Comparison of ENCODE assay signal across 18 cellular contexts in the genomic region with DNA sequence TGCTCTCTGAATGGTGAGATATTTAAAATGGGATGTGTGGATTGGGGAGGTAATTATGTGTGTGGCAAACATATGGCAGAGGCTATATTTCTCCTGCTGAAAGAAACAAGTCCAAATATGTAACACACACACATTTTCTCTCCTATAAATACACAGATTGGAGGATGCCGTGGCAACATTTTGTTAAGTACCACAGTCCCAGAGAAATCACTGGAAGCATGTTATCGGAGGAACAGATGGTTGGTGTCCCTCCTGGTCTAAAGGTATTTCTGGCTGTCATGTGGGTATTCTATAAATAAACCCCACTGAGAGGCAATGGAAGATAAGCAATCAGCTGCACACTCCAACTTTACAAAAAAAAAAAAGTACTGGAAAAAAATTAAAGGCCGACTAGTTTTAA.
A peak's percentile ranks its signal among the peaks of the same experiment; 100 is the strongest.
DNase-seq lines count a peak whose midpoint lies in the region; ATAC-seq and TF ChIP-seq lines count a peak whose summit lies in the region.
"Had no signal": no experiment of that assay in that cellular context is flagged by ENCODE, and none has a peak within 500 bp of the region (broad histone marks: within the 10 kb centered on the region; RNA-seq: fewer than 3 reads in every experiment).

No MANE protein-coding gene starts in this region.

- no peak overlapping the region for H3K27ac ChIP-seq in IMR-90 (ENCODE audit: insufficient read depth, low read length)
- no peak overlapping the region for H3K27ac ChIP-seq in suprapubic skin

- BruUV-seq in IMR-90 (replicated peaks; lab: Mats Ljungman, UMichigan), result no TSS peak

- no peak overlapping the region for H2BK20ac ChIP-seq in IMR-90 (ENCODE audit: low read depth, low read length)

- no peak overlapping the region for H3K56ac ChIP-seq in IMR-90 (ENCODE audit: extremely low read depth, insufficient read depth, low read length)

- no CpG with 5 or more reads among the region's 3 CpGs for WGBS in IMR-90 (ENCODE audit: extremely low coverage in 2 of 2, insufficient read length in 1 of 2), 2 experiments
- 62% methylated on average over 3 of the region's 3 CpGs for WGBS in suprapubic skin

- dilution Hi-C loops in IMR-90 (cut with HindIII; ENCODE audit: low sequenced_read_pairs, unreplicated experiment), result no loop called here

- H3K9me1 ChIP-seq in IMR-90 (ENCODE audit: insufficient read depth, low read length), result no peaks in the 10 kb centered on the region

- H2AK9ac ChIP-seq in IMR-90 (replicated peaks; ENCODE audit: low read depth, low read length, poor library complexity), result no peak overlapping the region

- H3K4me1 Mint-ChIP-seq in natural killer cell, result no peaks in the 10 kb centered on the region

- no peaks in the 10 kb centered on the region for H3K9me3 Mint-ChIP-seq in natural killer cell

- H3K27ac Mint-ChIP-seq in natural killer cell, result no peak overlapping the region
- H3K27ac Mint-ChIP-seq: CD4-positive, CD25-positive, alpha-beta regulatory T cell had no signal

- H3K79me1 ChIP-seq in IMR-90 (ENCODE audit: low read depth in 1 of 2, low read length in 2 of 2), result no peaks in the 10 kb centered on the region

- no peak for TF ChIP-seq EP300 in suprapubic skin (IDR thresholded peaks at IDR 0.05)

- in situ Hi-C loops in IMR-90 (cut with MboI; ENCODE audit: low sequenced_read_pairs), result no loop called here

- TF ChIP-seq CTCF in IMR-90 (conservative IDR thresholded peaks at IDR 0.05; ENCODE audit: low read depth, low read length), result no peak
- TF ChIP-seq CTCF in fibroblast of the aortic adventitia (IDR thresholded peaks at IDR 0.05; ENCODE audit: insufficient read depth, low read length), result no peak
- no peak for TF ChIP-seq CTCF in natural killer cell (IDR thresholded peaks at IDR 0.05)
- no peak for TF ChIP-seq CTCF in suprapubic skin (IDR thresholded peaks at IDR 0.05)

- no peaks in the 10 kb centered on the region; the same call in 1 of the 2 replicates for H3K27me3 ChIP-seq in IMR-90 (ENCODE audit: control insufficient read depth, insufficient read depth, low read length)
- no peaks in the 10 kb centered on the region for H3K27me3 ChIP-seq in suprapubic skin

- no peak overlapping the region for H3K23ac ChIP-seq in IMR-90 (ENCODE audit: low read depth, low read length)

- POLR2A ChIA-PET in IMR-90 (lab: Charles Lee; ENCODE audit: unreplicated experiment), result no interaction called here

- H4K20me1 ChIP-seq in IMR-90 (ENCODE audit: insufficient read depth, low read length), result no peaks in the 10 kb centered on the region

- H3K4me3 ChIP-seq in IMR-90 (ENCODE audit: insufficient read depth, low read depth, low read length) (no peak overlapping the region), fibroblast of the aortic adventitia (ENCODE audit: low read depth, low read length) (no peak overlapping the region), suprapubic skin (no peak overlapping the region)

- no peak overlapping the region for H3K4me3 Mint-ChIP-seq in natural killer cell
- H3K4me3 Mint-ChIP-seq: CD4-positive, CD25-positive, alpha-beta regulatory T cell had no signal

- no peaks in the 10 kb centered on the region for H3K36me3 ChIP-seq in IMR-90 (ENCODE audit: control insufficient read depth, insufficient read depth, low read length)
- no peaks in the 10 kb centered on the region for H3K36me3 ChIP-seq in suprapubic skin

- no peak overlapping the region for H2BK15ac ChIP-seq in IMR-90 (ENCODE audit: low read depth, low read length)

- no peaks in the 10 kb centered on the region for H3K9me3 ChIP-seq in IMR-90 (ENCODE audit: control insufficient read depth, insufficient read depth, low read length)
- no peaks in the 10 kb centered on the region for H3K9me3 ChIP-seq in suprapubic skin

- no peak for ATAC-seq in IMR-90 (ENCODE audit: low read depth)
- no peak for ATAC-seq in natural killer cell
- ATAC-seq in GM18861 (IDR thresholded peaks at IDR 0.05; ENCODE audit: unreplicated experiment), result no peak
- ATAC-seq: HCT116 had no signal

- H3K18ac ChIP-seq in IMR-90 (ENCODE audit: low read depth, low read length), result no peak overlapping the region

- H4K5ac ChIP-seq in IMR-90 (ENCODE audit: low read depth, low read length), result no peak overlapping the region

- no peak overlapping the region for H4K8ac ChIP-seq in IMR-90 (ENCODE audit: low read depth in 2 of 2, low read length in 2 of 2)

- H3K27me3 Mint-ChIP-seq in natural killer cell (ENCODE audit: low read depth in 2 of 2), result peaks cover 5 to 13% of the 10 kb centered on the region in 2 donors
- H3K27me3 Mint-ChIP-seq: CD4-positive, CD25-positive, alpha-beta regulatory T cell had no signal

- no peak overlapping the region for H3K4ac ChIP-seq in IMR-90 (ENCODE audit: low read depth, low read length)

- no peak overlapping the region for H3K9ac ChIP-seq in IMR-90 (ENCODE audit: low read depth, low read length)

- CTCF ChIA-PET in IMR-90 (lab: Yijun Ruan, JAX), result no interaction called here

- no peak overlapping the region for H3K14ac ChIP-seq in IMR-90 (replicated peaks; ENCODE audit: low read depth, low read length)

- no peak overlapping the region for H2AFZ ChIP-seq in IMR-90 (replicated peaks; ENCODE audit: low read length, poor library complexity)

- H2AK5ac ChIP-seq in IMR-90 (ENCODE audit: low read depth, low read length), result no peak overlapping the region

- no peak for TF ChIP-seq POLR2A in IMR-90 (IDR thresholded peaks at IDR 0.05; ENCODE audit: low read depth, low read length)
- TF ChIP-seq POLR2A in suprapubic skin (IDR thresholded peaks at IDR 0.05), result no peak

- no peaks in the 10 kb centered on the region for H3K36me3 Mint-ChIP-seq in natural killer cell
- H3K36me3 Mint-ChIP-seq: CD4-positive, CD25-positive, alpha-beta regulatory T cell had no signal

- H3K4me1 ChIP-seq in IMR-90 (ENCODE audit: control insufficient read depth, insufficient read depth, low read length), result no peaks in the 10 kb centered on the region
- no peaks in the 10 kb centered on the region for H3K4me1 ChIP-seq in suprapubic skin

- H4K91ac ChIP-seq in IMR-90 (ENCODE audit: insufficient read depth, low read depth, low read length), result no peak overlapping the region

- H2BK5ac ChIP-seq in IMR-90 (ENCODE audit: low read depth, low read length, poor library complexity, severe bottlenecking), result no peak overlapping the region

- no peak overlapping the region for H2BK120ac ChIP-seq in IMR-90 (ENCODE audit: low read depth, low read length)

- intact Hi-C loops in IMR-90 (cut with micrococcal nuclease), result no loop called here
- intact Hi-C loops in natural killer cell (cut with micrococcal nuclease), result no loop called here

- H3K4me2 ChIP-seq in IMR-90 (ENCODE audit: low read depth, low read length), result no peak overlapping the region

- DNase-seq in IMR-90 (peak; percentile 8), NCI-H1694 treated with DMSO at 0.1 percent for 48 hours (lab: John Stamatoyannopoulos, UW) (peak; percentile 13), fibroblast of the aortic adventitia (ENCODE audit: low read depth) (peak; percentile 12), myocyte (ENCODE audit: low read depth) (peak; percentile 75), natural killer cell (no peak), suprapubic skin (ENCODE audit: low spot score in 2 of 2) (no peak)
- DNase-seq: CD4-positive, CD25-positive, alpha-beta regulatory T cell; COR-L47; DND-41; KG1; NCI-H1092; NCI-H1436; NCI-H2029; NCI-H226; NCI-H510A treated with DMSO at 0.1 percent for 48 hours; SHP77 had no signal

- TF ChIP-seq RAD21 in IMR-90 (IDR thresholded peaks at IDR 0.05; ENCODE audit: low read length), result no peak

TF ChIP-seq in IMR-90, 13 proteins besides CTCF, POLR2A, EP300 and RAD21:
- TF ChIP-seq BHLHE40 (IDR thresholded peaks at IDR 0.05; ENCODE audit: low read depth, low read length), result no peak

Comparison
In these comparisons a context has a peak if more than half of its experiments do, and no peak if none do; other contexts are left out.
1. DNase-seq: peak in IMR-90 (single experiment), NCI-H1694 treated with DMSO at 0.1 percent for 48 hours (single experiment), fibroblast of the aortic adventitia (single experiment) and myocyte (single experiment); none in natural killer cell (single experiment) and suprapubic skin (0 of 2).